In genomic region chr5:142642427-142642826, GRCh38 we compare ENCODE assay signal across 1 cellular context.
TF ChIP-seq lines count a peak whose summit lies in the region.

No MANE protein-coding gene starts in this region.

TF ChIP-seq in HepG2, 621 proteins besides CTCF, POLR2A, EP300 and RAD21 (continued from another document):
- TF ChIP-seq ATF3 (CRISPR knock-in tag; IDR thresholded peaks at IDR 0.05), result no peak
- no peak for TF ChIP-seq ZNF101 (CRISPR knock-in tag; IDR thresholded peaks at IDR 0.05; ENCODE audit: borderline replicate concordance, low read depth)
- TF ChIP-seq TSC22D2 (CRISPR knock-in tag; IDR thresholded peaks at IDR 0.05; ENCODE audit: borderline replicate concordance), result no peak
- no peak for TF ChIP-seq ZNF761 (CRISPR knock-in tag; conservative IDR thresholded peaks at IDR 0.05)
- no peak for TF ChIP-seq ELK4 (CRISPR knock-in tag; IDR thresholded peaks at IDR 0.05; ENCODE audit: borderline replicate concordance)
- TF ChIP-seq ZBTB44 (CRISPR knock-in tag; IDR thresholded peaks at IDR 0.05), result no peak
- TF ChIP-seq ZNF577 (CRISPR knock-in tag; IDR thresholded peaks at IDR 0.05; ENCODE audit: borderline replicate concordance, low read depth), result no peak
- no peak for TF ChIP-seq SYNCRIP (IDR thresholded peaks at IDR 0.05; ENCODE audit: insufficient read depth, low read depth, low read length)
- TF ChIP-seq TEAD2 (CRISPR knock-in tag; IDR thresholded peaks at IDR 0.05), result no peak
- no peak for TF ChIP-seq ZNF235 (CRISPR knock-in tag; IDR thresholded peaks at IDR 0.05; ENCODE audit: borderline replicate concordance)
- TF ChIP-seq RBM22 (optimal IDR thresholded peaks at IDR 0.05; ENCODE audit: low read length), result no peak
- no peak for TF ChIP-seq DBP (CRISPR knock-in tag; IDR thresholded peaks at IDR 0.05; ENCODE audit: not compliant biosample characterization)
- no peak for TF ChIP-seq ZNF10 (CRISPR knock-in tag; IDR thresholded peaks at IDR 0.05; ENCODE audit: borderline replicate concordance, low read depth)
- TF ChIP-seq ZSCAN29 (CRISPR knock-in tag; conservative IDR thresholded peaks at IDR 0.05), result no peak
- TF ChIP-seq SP140L (CRISPR knock-in tag; IDR thresholded peaks at IDR 0.05; ENCODE audit: borderline replicate concordance), result no peak
- no peak for TF ChIP-seq ZNF605 (CRISPR knock-in tag; IDR thresholded peaks at IDR 0.05)
- TF ChIP-seq UBTF (CRISPR knock-in tag; IDR thresholded peaks at IDR 0.05), result no peak
